Comparison of ENCODE assay signal across 24 cellular contexts in genomic region chr12:1380171-1380974, GRCh38.
A peak's percentile ranks its signal among the peaks of the same experiment; 100 is the strongest.
DNase-seq lines count a peak whose midpoint lies in the region; ATAC-seq and TF ChIP-seq lines count a peak whose summit lies in the region.
"Had no signal": no experiment of that assay in that cellular context is flagged by ENCODE, and none has a peak within 500 bp of the region (broad histone marks: within the 10 kb centered on the region; RNA-seq: fewer than 3 reads in every experiment).

No MANE protein-coding gene starts in this region.

- no peak overlapping the region for H3K14ac ChIP-seq in H9 (ENCODE audit: insufficient read depth, low read length)

- no peak for TF ChIP-seq CTCF in H9 (conservative IDR thresholded peaks at IDR 0.05)
- no peak for TF ChIP-seq CTCF in neural crest cell (conservative IDR thresholded peaks at IDR 0.05)
- TF ChIP-seq CTCF in CD14-positive monocyte (IDR thresholded peaks at IDR 0.05) = no peak

- H3K4me1 ChIP-seq in H9 (ENCODE audit: insufficient read depth, low read length) = no peaks in the 10 kb centered on the region
- H3K4me1 ChIP-seq: BLaER1 treated with 17β-estradiol and CSF1 and Interleukin-3, amounts not matched to agents 10 nM and 100 nM had no signal

- no peak overlapping the region for H2BK20ac ChIP-seq in H9 (ENCODE audit: low read depth, low read length, poor library complexity, severe bottlenecking)

- no peak overlapping the region for H3K56ac ChIP-seq in H9 (ENCODE audit: insufficient read length, low read depth, low read length)

- H3K4me3 Mint-ChIP-seq in H9 (no peak overlapping the region), neural crest cell (no peak overlapping the region), CD14-positive monocyte (no peak overlapping the region)
- H3K4me3 Mint-ChIP-seq: CD8-positive, alpha-beta T cell had no signal

- H3T11ph ChIP-seq in H9 (ENCODE audit: low read length) = no peak overlapping the region

- DNase-seq in H9 (no peak), NCI-H524 treated with DMSO at 0.1 percent for 48 hours (lab: John Stamatoyannopoulos, UW) (peak; percentile 53), cerebellar cortex (ENCODE audit: low spot score) (peak; percentile 91), neural crest cell (ENCODE audit: low read depth, low spot score) (no peak), NCI-H1092 (lab: John Stamatoyannopoulos, UW) (no peak), CD14-positive monocyte (ENCODE audit: low spot score) (no peak)
- no peak for DNase-seq in stimulated activated CD4-positive, alpha-beta T cell treated with anti-CD3 and anti-CD28 coated beads, Interleukin-4, amount 100 ng/mL, for 24 hours
- DNase-seq: Calu3; CD8-positive, alpha-beta T cell; DMS53; GF-D8; H7; KBM-7; MM.1S; NCI-H1048; NCI-H1436; NCI-H2029; NCI-H345; NCI-H526; PC-3; Right ventricle myocardium superior had no signal

- no peak overlapping the region for H3K9ac ChIP-seq in H9 (ENCODE audit: extremely low read depth, insufficient read length, low read length)
- H3K9ac ChIP-seq: BLaER1 treated with 17β-estradiol and CSF1 and Interleukin-3, amounts not matched to agents 10 nM and 100 nM had no signal

- H3K9me3 Mint-ChIP-seq in H9 (peaks cover 0 to 4% of the 10 kb centered on the region in 2 experiments; a peak in 1 of 5 replicates), neural crest cell (peaks cover 4% of the 10 kb centered on the region), CD14-positive monocyte (peaks cover 0 to 3% (median under 1%) of the 10 kb centered on the region in 7 donors)
- H3K9me3 Mint-ChIP-seq: CD8-positive, alpha-beta T cell had no signal

- H2AK5ac ChIP-seq in H9 (ENCODE audit: insufficient read length, low read length) = no peak overlapping the region

- no CpG with 5 or more reads among the region's 14 CpGs for WGBS in H9 (ENCODE audit: extremely low coverage, insufficient read length, low lambda C conversion rate)

- peaks cover 0 to 7% (median 3%) of the 10 kb centered on the region in 3 experiments; a peak in 4 of 7 replicates for H3K36me3 Mint-ChIP-seq in H9 (ENCODE audit: insufficient read depth in 1 of 3, low read depth in 3 of 3)
- peaks cover 11% of the 10 kb centered on the region for H3K36me3 Mint-ChIP-seq in neural crest cell (ENCODE audit: low read depth)
- H3K36me3 Mint-ChIP-seq in CD14-positive monocyte = peaks cover 24 to 28% of the 10 kb centered on the region in 2 donors

- no peak overlapping the region for H2BK15ac ChIP-seq in H9 (ENCODE audit: low read depth, low read length)

- no peaks in the 10 kb centered on the region for H3K23me2 ChIP-seq in H9 (ENCODE audit: insufficient read length, low read depth, low read length, poor library complexity, severe bottlenecking)

- no peaks in the 10 kb centered on the region for H3K9me3 ChIP-seq in H9 (ENCODE audit: control insufficient read depth, low read depth, low read length)

- H3K4me1 Mint-ChIP-seq in H9 (peaks cover 15 to 17% of the 10 kb centered on the region in 2 experiments), neural crest cell (peaks cover 27% of the 10 kb centered on the region), CD14-positive monocyte (peaks cover 7% of the 10 kb centered on the region)

- no peak overlapping the region for H2BK120ac ChIP-seq in H9 (ENCODE audit: low read depth, low read length, poor library complexity, severe bottlenecking)

- no peak for ATAC-seq in GM19023 (IDR thresholded peaks at IDR 0.05; ENCODE audit: unreplicated experiment)
- ATAC-seq: CD8-positive, alpha-beta T cell; HepG2; PC-3 had no signal

- no peak overlapping the region for H2AFZ ChIP-seq in H9 (ENCODE audit: low read length)

- no peaks in the 10 kb centered on the region for H3K27me3 ChIP-seq in H9 (ENCODE audit: insufficient read depth, low read length)
- H3K27me3 ChIP-seq: BLaER1 treated with 17β-estradiol and CSF1 and Interleukin-3, amounts not matched to agents 10 nM and 100 nM had no signal

- no peak overlapping the region for H2BK12ac ChIP-seq in H9 (ENCODE audit: insufficient read length, low read depth, low read length)

- H3K79me2 ChIP-seq in H9 (ENCODE audit: insufficient read depth, low read length) = no peaks in the 10 kb centered on the region

- intact Hi-C loops in CD14-positive monocyte (cut with micrococcal nuclease) = no loop called here

- no peak overlapping the region for H4K5ac ChIP-seq in H9 (ENCODE audit: insufficient read length, low read depth, low read length)

- no peak overlapping the region for H3K18ac ChIP-seq in H9 (ENCODE audit: insufficient read length, low read depth, low read length)

- H3K79me1 ChIP-seq in H9 (ENCODE audit: insufficient read depth, low read depth, low read length, poor library complexity, severe bottlenecking) = no peaks in the 10 kb centered on the region

- H2BK5ac ChIP-seq in H9 (ENCODE audit: insufficient read length, low read length) = no peak overlapping the region

- no peak overlapping the region for H3K27ac ChIP-seq in H9 (ENCODE audit: insufficient read length, low read depth, low read length)
- H3K27ac ChIP-seq: BLaER1 treated with 17β-estradiol and CSF1 and Interleukin-3, amounts not matched to agents 10 nM and 100 nM had no signal

- H3K4ac ChIP-seq in H9 (ENCODE audit: low read depth, low read length) = no peak overlapping the region

- H3K27me3 Mint-ChIP-seq in H9 (ENCODE audit: low read depth) (no peaks in the 10 kb centered on the region), neural crest cell (ENCODE audit: low read depth) (no peaks in the 10 kb centered on the region), CD14-positive monocyte (ENCODE audit: low read depth in 3 of 3) (no peaks in the 10 kb centered on the region)

- H3K23ac ChIP-seq in H9 (ENCODE audit: insufficient read length, low read depth, low read length) = no peak overlapping the region

- H3K27ac Mint-ChIP-seq in H9 = peak overlapping the region in 2 of 3 experiments; percentile 20 to 69; a peak in 2 of 7 replicates
- H3K27ac Mint-ChIP-seq in neural crest cell (ENCODE audit: unreplicated experiment) = peak overlapping the region; percentile 44
- H3K27ac Mint-ChIP-seq in CD14-positive monocyte = no peak overlapping the region
- H3K27ac Mint-ChIP-seq: CD8-positive, alpha-beta T cell had no signal

- no peak overlapping the region for H3K4me2 ChIP-seq in H9 (ENCODE audit: insufficient read depth, insufficient read length, low read length)
- H3K4me2 ChIP-seq: BLaER1 treated with 17β-estradiol and CSF1 and Interleukin-3, amounts not matched to agents 10 nM and 100 nM had no signal

- H4K91ac ChIP-seq in H9 (ENCODE audit: insufficient read length, low read depth, low read length) = no peak overlapping the region

- H4K8ac ChIP-seq in H9 (replicated peaks; ENCODE audit: insufficient read length, low read depth, low read length) = no peak overlapping the region

- no peaks in the 10 kb centered on the region for H4K20me1 ChIP-seq in H9 (ENCODE audit: control insufficient read depth, insufficient read depth, insufficient read length)
- H4K20me1 ChIP-seq: BLaER1 treated with 17β-estradiol and CSF1 and Interleukin-3, amounts not matched to agents 10 nM and 100 nM had no signal

Comparison
In these comparisons a context has a peak if more than half of its experiments do, and no peak if none do; other contexts are left out.
1. DNase-seq: peak in NCI-H524 treated with DMSO at 0.1 percent for 48 hours (single experiment) and cerebellar cortex (single experiment); none in H9 (single experiment), neural crest cell (single experiment), NCI-H1092 (single experiment), CD14-positive monocyte (single experiment) and stimulated activated CD4-positive, alpha-beta T cell treated with anti-CD3 and anti-CD28 coated beads, Interleukin-4, amount 100 ng/mL, for 24 hours (single experiment).
2. H3K27ac Mint-ChIP-seq: peak in H9 (2 of 3) and neural crest cell (single experiment); none in CD14-positive monocyte (0 of 7).